ENCODE assay signal across 1 cellular context in the genomic region with DNA sequence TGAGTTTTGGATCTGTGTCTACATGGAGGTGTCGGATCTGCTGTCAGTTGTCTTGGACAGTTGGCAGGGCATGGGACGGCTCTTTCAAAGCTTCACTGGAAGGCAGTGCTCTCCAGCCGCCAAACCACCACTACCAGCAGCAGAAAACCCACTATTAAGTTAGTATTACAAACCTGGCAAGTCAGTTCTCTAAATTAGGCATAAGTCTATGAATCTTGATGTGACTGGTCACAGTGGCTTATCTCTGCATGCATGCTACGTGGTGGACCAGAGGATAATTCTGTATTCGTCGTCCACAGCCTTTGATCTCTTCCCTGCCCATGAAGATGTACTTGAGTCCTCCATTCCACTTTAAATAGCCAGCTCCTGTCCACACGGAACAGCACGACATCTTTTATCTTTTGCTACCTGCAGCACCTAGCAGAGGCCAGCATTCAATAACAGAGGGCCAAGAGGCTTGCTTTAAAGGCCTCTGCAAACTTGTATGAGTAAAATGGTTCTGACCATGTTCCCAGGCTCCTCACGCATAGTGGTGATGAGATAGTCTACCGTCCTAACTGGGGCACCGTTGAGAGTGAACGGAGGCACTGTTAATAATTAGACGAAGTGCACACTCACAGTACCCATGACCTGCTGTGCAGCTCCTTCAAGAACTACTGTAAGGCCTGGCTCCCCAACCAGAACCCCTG.
TF ChIP-seq lines count a peak whose summit lies in the region.

No MANE protein-coding gene starts in this region.

TF ChIP-seq in endothelial cell of umbilical vein, 7 proteins besides CTCF, POLR2A, EP300 and RAD21 (continued from another document):
- no peak for TF ChIP-seq POLR2AphosphoS5 (IDR thresholded peaks at IDR 0.05; ENCODE audit: insufficient read depth, low read depth, low read length)
- no peak for TF ChIP-seq JUN (IDR thresholded peaks at IDR 0.05; ENCODE audit: borderline replicate concordance, insufficient read depth, insufficient read length, low read depth)
